8 cellular contexts compared by ENCODE assay signal in the genomic region with DNA sequence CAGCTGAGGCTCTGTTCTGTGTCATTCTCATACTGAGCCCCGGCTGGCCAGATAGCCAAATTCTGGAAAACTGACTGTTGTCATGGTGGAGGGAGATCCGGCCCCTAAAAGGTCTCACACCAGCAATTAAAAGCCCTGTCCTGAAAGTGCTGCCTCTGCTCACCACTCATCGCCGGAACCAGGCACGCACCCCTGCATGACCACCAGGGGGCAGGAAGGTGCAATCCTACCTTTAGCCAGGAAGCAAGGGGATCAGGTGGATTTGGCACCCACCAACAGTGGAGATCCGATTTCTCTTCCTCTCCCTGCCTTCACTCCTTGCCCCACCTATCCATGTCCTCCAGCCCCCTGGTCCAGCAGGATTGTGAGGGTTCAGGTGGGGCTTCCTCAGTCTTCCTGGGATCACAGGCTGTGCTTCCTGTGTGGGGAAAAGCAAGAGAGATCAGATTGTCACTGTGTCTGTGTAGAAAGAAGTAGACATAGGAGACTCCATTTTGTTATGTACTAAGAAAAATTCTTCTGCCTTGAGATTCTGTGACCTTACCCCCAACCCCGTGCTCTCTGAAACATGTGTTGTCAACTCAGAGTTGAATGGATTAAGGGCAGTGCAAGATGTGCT. TPM values are rescaled to one million over a fixed set of nuclear protein-coding genes. Genes with fewer than 3 reads are reported as not detected.
DNase-seq lines count a peak whose midpoint lies in the region; ATAC-seq and TF ChIP-seq lines count a peak whose summit lies in the region.

No MANE protein-coding gene starts in this region.

- peaks cover 10% of the 10 kb centered on the region for H3K4me1 ChIP-seq in DOHH2 (ENCODE audit: control insufficient read depth, low read length)
- H3K4me1 ChIP-seq in sigmoid colon: peaks cover 0 to 17% (median 15%) of the 10 kb centered on the region in 4 donors

- H3F3A ChIP-seq in DOHH2 (ENCODE audit: control insufficient read depth, insufficient read depth): no peaks in the 10 kb centered on the region

- peaks cover 11% of the 10 kb centered on the region; the same call in 1 of the 2 replicates for H3K27me3 ChIP-seq in DOHH2 (ENCODE audit: control insufficient read depth, low read length)
- peaks cover 0 to 4% (median 0%) of the 10 kb centered on the region in 3 donors for H3K27me3 ChIP-seq in sigmoid colon

- H3K4me2 ChIP-seq in DOHH2 (ENCODE audit: low read length): no peak overlapping the region

- intact Hi-C loops in left cardiac atrium (cut with DNase I) (no loop called here), sigmoid colon (cut with DNase I) (no loop called here)

- in situ Hi-C loops in SK-MEL-5 (cut with HindIII; ENCODE audit: low pct_unique_long_range_greater_than_20kb, low sequenced_read_pairs): no loop called here

- H3K9me2 ChIP-seq in DOHH2 (replicated peaks; ENCODE audit: control insufficient read depth, low read length): no peaks in the 10 kb centered on the region

- no peak overlapping the region for H3K27ac ChIP-seq in DOHH2 (ENCODE audit: low read depth, low read length)
- no peak overlapping the region for H3K27ac ChIP-seq in sigmoid colon

- H4K20me1 ChIP-seq in DOHH2 (ENCODE audit: control insufficient read depth, insufficient read depth, low read depth, low read length): no peaks in the 10 kb centered on the region

- TF ChIP-seq CTCF in DOHH2 (IDR thresholded peaks at IDR 0.05; ENCODE audit: low read depth, low read length, poor library complexity, severe bottlenecking): peak; percentile 97
- peak; percentile 40 to 81 (median 68) for TF ChIP-seq CTCF in sigmoid colon (IDR thresholded peaks at IDR 0.05)

- no peak for TF ChIP-seq EP300 in sigmoid colon (IDR thresholded peaks at IDR 0.05)

- H3K36me3 ChIP-seq in DOHH2 (ENCODE audit: control insufficient read depth, low read length): no peaks in the 10 kb centered on the region
- H3K36me3 ChIP-seq in sigmoid colon: no peaks in the 10 kb centered on the region

- DNase-seq in HuH-7.5 (ENCODE audit: low spot score) (peak; percentile 81), SK-MEL-5 (ENCODE audit: low read depth, low spot score) (peak; percentile 73), left cardiac atrium (peak; percentile 54), sigmoid colon (no peak)
- DNase-seq in activated naive CD4-positive, alpha-beta T cell treated with Interleukin-2 at 50 U/mL for 16 hours: peak; percentile 76

- peak in 1 of 2 donors; percentile 53 for ATAC-seq in left cardiac atrium
- ATAC-seq in GM18868 (IDR thresholded peaks at IDR 0.05; ENCODE audit: unreplicated experiment): no peak
- no peak for ATAC-seq in GM18502 (IDR thresholded peaks at IDR 0.05; ENCODE audit: poor library complexity, unreplicated experiment)

- no peak for TF ChIP-seq POLR2A in sigmoid colon (IDR thresholded peaks at IDR 0.05)

- H3K9me3 ChIP-seq in DOHH2 (ENCODE audit: control insufficient read depth, insufficient read depth, low read length) (no peaks in the 10 kb centered on the region), sigmoid colon (no peaks in the 10 kb centered on the region)

- 15 to 20% methylated on average over 7 of the region's 7 CpGs for WGBS in sigmoid colon, 2 donors

- H3K79me2 ChIP-seq in DOHH2 (ENCODE audit: control insufficient read depth, low read length): no peaks in the 10 kb centered on the region

- H3K4me3 ChIP-seq in DOHH2 (ENCODE audit: low read length) (no peak overlapping the region), sigmoid colon (no peak overlapping the region)

RNA-seq across cellular contexts. Expression of gene CACNA2D2, which starts 16.1 kb away (rescaled TPM):
- 0.21 and 0.80 TPM in 2 replicates for total RNA-seq in SK-MEL-5 (2014; rRNA removed; shearing (Covaris generic))
- 1.6 and 2.1 TPM in 2 replicates for polyA plus RNA-seq in SK-MEL-5 (2015; cell fraction: cytosol; rRNA removed)
- 0.76 and 2.4 TPM in 2 replicates for polyA plus RNA-seq in SK-MEL-5 (2015; cell fraction: nucleus; rRNA removed)
- total RNA-seq in left cardiac atrium (1 to 10 TPM; 4.6 to 7.8 TPM), sigmoid colon (1 to 10 TPM in 3 of 4 donors, under 1 TPM in 1; 0.49 to 1.7 (median 1.3) TPM)
- 1 to 10 TPM in 1 of 3 donors, under 1 TPM in 1, not detected in 1; 0.60 to 1.2 TPM for polyA plus RNA-seq in sigmoid colon

RNA-seq across cellular contexts. Expression of gene C3orf18, which starts 48.0 kb away (rescaled TPM):
- total RNA-seq in SK-MEL-5 (2014; rRNA removed; shearing (Covaris generic)): 4.0 and 4.2 TPM in 2 replicates
- 2.9 and 4.9 TPM in 2 replicates for polyA plus RNA-seq in SK-MEL-5 (2015; cell fraction: cytosol; rRNA removed)
- 9.1 and 17.7 TPM in 2 replicates for polyA plus RNA-seq in SK-MEL-5 (2015; cell fraction: nucleus; rRNA removed)
- total RNA-seq in left cardiac atrium: 10 to 100 TPM; 29.7 to 32.3 TPM
- total RNA-seq in sigmoid colon: 10 to 100 TPM; 13.3 to 28.0 (median 16.0) TPM
- 1 to 10 TPM; 1.8 to 4.0 (median 2.3) TPM for polyA plus RNA-seq in sigmoid colon

RNA-seq across cellular contexts. Expression of gene HEMK1, which starts 49.7 kb away (rescaled TPM):
- total RNA-seq in SK-MEL-5 (2014; rRNA removed; shearing (Covaris generic)): 17.7 and 18.3 TPM in 2 replicates
- 21.4 and 23.1 TPM in 2 replicates for polyA plus RNA-seq in SK-MEL-5 (2015; cell fraction: cytosol; rRNA removed)
- polyA plus RNA-seq in SK-MEL-5 (2015; cell fraction: nucleus; rRNA removed): 80.6 and 85.4 TPM in 2 replicates
- total RNA-seq in left cardiac atrium (10 to 100 TPM; 11.8 to 19.7 TPM), sigmoid colon (10 to 100 TPM in 1 of 4 donors, 1 to 10 TPM in 3; 5.0 to 13.3 (median 7.2) TPM)
- 10 to 100 TPM in 2 of 3 donors, 1 to 10 TPM in 1; 9.6 to 17.7 (median 12.3) TPM for polyA plus RNA-seq in sigmoid colon
